In genomic region chr1:27027575-27028250, GRCh38 we compare ENCODE assay signal across 2 cellular contexts.
TF ChIP-seq lines count a peak whose summit lies in the region.

No MANE protein-coding gene starts in this region.

TF ChIP-seq in HepG2, 621 proteins besides CTCF, POLR2A, EP300 and RAD21 (continues in another document):
- peak; percentile 35; the same call in 1 of the 2 replicates for TF ChIP-seq CEBPG (CRISPR knock-in tag; IDR thresholded peaks at IDR 0.05)
- no peak for TF ChIP-seq FOXK1 (CRISPR knock-in tag; IDR thresholded peaks at IDR 0.05; ENCODE audit: borderline replicate concordance, low read depth)
- peak; percentile 48; the same call in 1 of the 2 replicates for TF ChIP-seq E2F1 (CRISPR knock-in tag; IDR thresholded peaks at IDR 0.05)
- TF ChIP-seq MIER3 (CRISPR knock-in tag; IDR thresholded peaks at IDR 0.05; ENCODE audit: borderline replicate concordance): no peak
- TF ChIP-seq PHF21A (CRISPR knock-in tag; IDR thresholded peaks at IDR 0.05): peak; percentile 60
- no peak for TF ChIP-seq TCF7 (IDR thresholded peaks at IDR 0.05; ENCODE audit: low read depth)
- peak; percentile 49; the same call in 1 of the 2 replicates for TF ChIP-seq MAX (IDR thresholded peaks at IDR 0.05)
- TF ChIP-seq FOXA3 (CRISPR knock-in tag; IDR thresholded peaks at IDR 0.05): peak; percentile 64
- TF ChIP-seq ATF4 (CRISPR knock-in tag; IDR thresholded peaks at IDR 0.05): 0 out of 4 replicates have a peak, but pooled peaks of 1 of the 2 experiments have one; percentile 17
- no peak for TF ChIP-seq PRDM4 (CRISPR knock-in tag; IDR thresholded peaks at IDR 0.05; ENCODE audit: borderline replicate concordance)
- TF ChIP-seq ELF3 (CRISPR knock-in tag; IDR thresholded peaks at IDR 0.05): peak; percentile 39; the same call in 1 of the 2 replicates
- TF ChIP-seq TFDP2 (CRISPR knock-in tag; IDR thresholded peaks at IDR 0.05): no peak
- TF ChIP-seq GATAD1 (CRISPR knock-in tag; IDR thresholded peaks at IDR 0.05): 0 out of 2 replicates have a peak, but pooled peaks have one; percentile 19
- TF ChIP-seq ZNF644 (CRISPR knock-in tag; IDR thresholded peaks at IDR 0.05; ENCODE audit: low read depth): 0 out of 2 replicates have a peak, but pooled peaks have one; percentile 45
- TF ChIP-seq RFXANK (CRISPR knock-in tag; IDR thresholded peaks at IDR 0.05): no peak
- peak; percentile 95 for TF ChIP-seq ZNF256 (CRISPR knock-in tag; conservative IDR thresholded peaks at IDR 0.05)
- TF ChIP-seq SP5 (CRISPR knock-in tag; IDR thresholded peaks at IDR 0.05; ENCODE audit: borderline replicate concordance, low read depth): 0 out of 2 replicates have a peak, but pooled peaks have one; percentile 27
- peak; percentile 56; the same call in 1 of the 2 replicates for TF ChIP-seq ZNF629 (CRISPR knock-in tag; conservative IDR thresholded peaks at IDR 0.05)

TF ChIP-seq in SK-N-SH, 30 proteins besides CTCF, POLR2A, EP300 and RAD21:
- TF ChIP-seq USF1 (IDR thresholded peaks at IDR 0.05; ENCODE audit: borderline replicate concordance, low read depth) (no peak), TEAD4 (IDR thresholded peaks at IDR 0.05; ENCODE audit: borderline replicate concordance, insufficient read depth) (no peak)
